In the genomic region with DNA sequence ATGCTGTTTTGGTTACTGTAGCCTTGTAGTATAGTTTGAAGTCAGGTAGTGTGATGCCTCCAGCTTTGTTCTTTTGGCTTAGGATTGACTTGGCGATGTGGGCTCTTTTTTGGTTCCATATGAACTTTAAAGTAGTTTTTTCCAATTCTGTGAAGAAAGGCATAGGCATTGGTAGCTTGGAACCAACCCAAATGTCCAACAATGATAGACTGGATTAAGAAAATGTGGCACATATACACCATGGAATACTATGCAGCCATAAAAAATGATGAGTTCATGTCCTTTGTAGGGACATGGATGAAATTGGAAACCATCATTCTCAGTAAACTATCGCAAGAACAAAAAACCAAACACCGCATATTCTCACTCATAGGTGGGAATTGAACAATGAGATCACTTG, we compare ENCODE assay signal across 14 cellular contexts. TPM values are rescaled to one million over a fixed set of nuclear protein-coding genes. Genes with fewer than 3 reads are reported as not detected.
"Had no signal": no experiment of that assay in that cellular context is flagged by ENCODE, and none has a peak within 500 bp of the region (broad histone marks: within the 10 kb centered on the region; RNA-seq: fewer than 3 reads in every experiment).

No MANE protein-coding gene starts in this region.

RNA-seq across cellular contexts. Expression of a gene that starts 43.7 kb away (rescaled TPM):
- total RNA-seq: stomach, subcutaneous adipose tissue, suprapubic skin, testis, thoracic aorta, thyroid gland, tibial nerve, transverse colon, upper lobe of right lung, ureter, urinary bladder, uterus, vagina had no signal
- polyA plus RNA-seq: stomach, thymus, urinary bladder had no signal
